Comparison of ENCODE assay signal across 8 cellular contexts in the genomic region with DNA sequence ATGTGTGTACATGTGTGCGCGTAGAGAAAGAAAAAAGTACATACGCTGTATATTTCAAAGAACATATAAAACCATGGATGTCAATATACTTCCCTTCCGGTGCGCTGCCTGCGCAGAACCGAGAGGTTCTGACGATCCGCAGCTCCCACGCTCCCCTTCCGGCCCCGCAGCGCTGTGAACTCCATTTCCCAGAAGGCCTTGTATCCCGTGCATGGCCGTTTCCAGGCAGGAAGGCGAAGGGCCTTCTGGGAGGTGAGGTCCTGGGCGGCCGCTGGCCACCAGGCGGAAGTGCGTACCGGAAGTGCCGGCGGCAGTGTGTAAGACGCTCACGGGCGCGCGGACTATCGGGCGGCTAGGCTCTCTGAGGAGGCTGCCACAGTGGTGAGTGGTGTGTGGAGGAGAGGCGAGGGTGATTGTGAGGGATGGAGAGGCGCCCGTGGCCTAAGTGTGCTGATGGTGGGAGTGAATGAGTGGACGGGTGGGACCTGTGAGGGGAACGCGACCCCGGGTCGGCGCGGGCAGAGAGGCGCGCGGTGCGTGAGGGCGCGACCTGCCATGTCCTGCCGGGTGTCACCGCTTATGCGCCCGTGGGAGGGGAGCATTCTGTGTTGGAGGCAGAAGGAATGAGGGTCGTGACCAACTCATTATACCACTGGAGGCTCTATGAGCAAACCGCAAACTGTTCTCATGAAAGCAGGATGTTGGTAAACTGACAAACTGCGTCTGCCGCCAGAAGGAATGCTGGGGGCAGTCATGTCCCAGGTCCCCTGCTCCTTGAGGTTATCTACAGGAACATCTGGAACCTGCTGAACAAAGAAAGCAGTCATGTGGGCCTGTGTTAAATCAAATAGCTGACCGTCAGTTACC. TPM values are rescaled to one million over a fixed set of nuclear protein-coding genes. Genes with fewer than 3 reads are reported as not detected.
DNase-seq lines count a peak whose midpoint lies in the region; ATAC-seq lines count a peak whose summit lies in the region.

Gene ERVK3-1 (plus strand): TSS at position 313 of the 867 bp plus-strand sequence. CDS start 6,792 bp downstream, outside the sequence.

- H3K4me1 Mint-ChIP-seq in CD8-positive, alpha-beta memory T cell: peaks cover 45 to 65% (median 58%) of the 10 kb centered on the region in 3 donors
- peaks cover 15% of the 10 kb centered on the region for H3K4me1 Mint-ChIP-seq in memory B cell

- ATAC-seq in GM19468 (IDR thresholded peaks at IDR 0.05; ENCODE audit: extremely low read depth, unreplicated experiment): peak; percentile 91
- ATAC-seq in memory B cell (ENCODE audit: low read depth): peak; percentile 91

- peak within 1 kb of the TSS; percentile 96 to 100 (median 98) for H3K4me3 Mint-ChIP-seq in CD8-positive, alpha-beta memory T cell
- H3K4me3 Mint-ChIP-seq in memory B cell: peak within 1 kb of the TSS; percentile 99

- H3K27me3 ChIP-seq in CD8-positive, alpha-beta memory T cell (ENCODE audit: insufficient read depth, low read length, poor library complexity, severe bottlenecking): no peaks in the 10 kb centered on the region
- no peaks in the 10 kb centered on the region for H3K27me3 ChIP-seq in effector memory CD4-positive, alpha-beta T cell (replicated peaks; ENCODE audit: control insufficient read depth, insufficient read depth, low read length, poor library complexity, severe bottlenecking)

- H3K9me3 ChIP-seq in CD8-positive, alpha-beta memory T cell (ENCODE audit: low read length): no peaks in the 10 kb centered on the region
- no peaks in the 10 kb centered on the region for H3K9me3 ChIP-seq in effector memory CD4-positive, alpha-beta T cell (ENCODE audit: control insufficient read depth, low read length)

- H3K4me1 ChIP-seq in CD8-positive, alpha-beta memory T cell (ENCODE audit: insufficient read depth, low read length): peaks cover 36% of the 10 kb centered on the region
- no peaks in the 10 kb centered on the region for H3K4me1 ChIP-seq in effector memory CD4-positive, alpha-beta T cell (ENCODE audit: control insufficient read depth, insufficient read depth, low read length, poor library complexity, severe bottlenecking)

- peak within 1 kb of the TSS; percentile 96 for H3K27ac ChIP-seq in CD8-positive, alpha-beta memory T cell (ENCODE audit: low read depth, low read length)
- peak within 1 kb of the TSS; percentile 88 for H3K27ac ChIP-seq in effector memory CD4-positive, alpha-beta T cell (ENCODE audit: insufficient read depth, low read length, poor library complexity, severe bottlenecking)

- CTCF ChIA-PET in CD8-positive, alpha-beta memory T cell (lab: Charles Lee): interaction anchor here (0.6 to 1.7 kb wide), 4 partner anchors 21 to 215 kb away, joined by 3 to 4 read pairs (median 3); partner anchors contain the start of genes ZBTB45, ZNF584 and ZSCAN22

- peak within 1 kb of the TSS; percentile 98 to 100 (median 99) for H3K27ac Mint-ChIP-seq in CD8-positive, alpha-beta memory T cell
- peak within 1 kb of the TSS; percentile 99 for H3K27ac Mint-ChIP-seq in memory B cell

- peak within 1 kb of the TSS; percentile 91 for H3K4me3 ChIP-seq in CD8-positive, alpha-beta memory T cell (ENCODE audit: low read length)
- peak within 1 kb of the TSS; percentile 79 for H3K4me3 ChIP-seq in effector memory CD4-positive, alpha-beta T cell (ENCODE audit: insufficient read depth, low read depth, low read length, poor library complexity, severe bottlenecking)

- peaks cover 20% of the 10 kb centered on the region for H3K36me3 ChIP-seq in CD8-positive, alpha-beta memory T cell (ENCODE audit: insufficient read depth, low read length)
- H3K36me3 ChIP-seq in effector memory CD4-positive, alpha-beta T cell (ENCODE audit: control insufficient read depth, insufficient read depth, low read length): peaks cover 18% of the 10 kb centered on the region

- H3K9me3 Mint-ChIP-seq in CD8-positive, alpha-beta memory T cell: peaks cover 0 to 2% (median 0%) of the 10 kb centered on the region in 5 donors
- no peaks in the 10 kb centered on the region for H3K9me3 Mint-ChIP-seq in memory B cell

- H3K36me3 Mint-ChIP-seq in CD8-positive, alpha-beta memory T cell: peaks cover 14 to 59% (median 29%) of the 10 kb centered on the region in 3 donors
- H3K36me3 Mint-ChIP-seq in memory B cell: peaks cover 37% of the 10 kb centered on the region

- H3K27me3 Mint-ChIP-seq in CD8-positive, alpha-beta memory T cell: no peaks in the 10 kb centered on the region
- no peaks in the 10 kb centered on the region for H3K27me3 Mint-ChIP-seq in memory B cell

- POLR2A ChIA-PET in CD8-positive, alpha-beta memory T cell (lab: Charles Lee): interaction anchor here (0.6 to 1.7 kb wide), 7 partner anchors 42 to 1113 kb away, joined by 3 to 6 read pairs (median 4); partner anchors contain the start of genes ZBTB45, ZNF274 and ZNF606

- DNase-seq in CD8-positive, alpha-beta memory T cell: peak; percentile 92 to 97 (median 94)
- DNase-seq in HS-5 (ENCODE audit: low read depth) (peak; percentile 76), memory B cell (ENCODE audit: low spot score in 2 of 2) (peak; percentile 84 to 92)
- DNase-seq in NK-92 treated with Interleukin-12 subunit alpha and Interleukin-12 subunit beta, amount 100 ng/mL, for 24 hours (lab: John Stamatoyannopoulos, UW): peak; percentile 90
- DNase-seq in activated CD8-positive, alpha-beta memory T cell treated with anti-CD3 and anti-CD28 coated beads for 24 hours: peak; percentile 93
- peak; percentile 89 to 94 (median 91) for DNase-seq in effector memory CD4-positive, alpha-beta T cell
- peak; percentile 85 for DNase-seq in stimulated activated CD8-positive, alpha-beta memory T cell treated with anti-CD3 and anti-CD28 coated beads, Interleukin-12 subunit alpha, Interleukin-12 subunit beta, amount 100 ng/mL, for 24 hours (ENCODE audit: extremely low read depth)

RNA-seq across cellular contexts. Expression of gene ERVK3-1, which starts in this region (rescaled TPM):
- 100 to 1,000 TPM; 100 to 102 TPM for total RNA-seq in CD8-positive, alpha-beta memory T cell
- 84.6 TPM for polyA plus RNA-seq in CD8-positive, alpha-beta memory T cell

Comparison
In these comparisons a context has a peak if more than half of its experiments do, and no peak if none do; other contexts are left out.
1. Peak in every context shown above with its lines: DNase-seq, ATAC-seq, H3K4me3 ChIP-seq and H3K27ac ChIP-seq.